ENCODE assay signal across 8 cellular contexts in the genomic region with DNA sequence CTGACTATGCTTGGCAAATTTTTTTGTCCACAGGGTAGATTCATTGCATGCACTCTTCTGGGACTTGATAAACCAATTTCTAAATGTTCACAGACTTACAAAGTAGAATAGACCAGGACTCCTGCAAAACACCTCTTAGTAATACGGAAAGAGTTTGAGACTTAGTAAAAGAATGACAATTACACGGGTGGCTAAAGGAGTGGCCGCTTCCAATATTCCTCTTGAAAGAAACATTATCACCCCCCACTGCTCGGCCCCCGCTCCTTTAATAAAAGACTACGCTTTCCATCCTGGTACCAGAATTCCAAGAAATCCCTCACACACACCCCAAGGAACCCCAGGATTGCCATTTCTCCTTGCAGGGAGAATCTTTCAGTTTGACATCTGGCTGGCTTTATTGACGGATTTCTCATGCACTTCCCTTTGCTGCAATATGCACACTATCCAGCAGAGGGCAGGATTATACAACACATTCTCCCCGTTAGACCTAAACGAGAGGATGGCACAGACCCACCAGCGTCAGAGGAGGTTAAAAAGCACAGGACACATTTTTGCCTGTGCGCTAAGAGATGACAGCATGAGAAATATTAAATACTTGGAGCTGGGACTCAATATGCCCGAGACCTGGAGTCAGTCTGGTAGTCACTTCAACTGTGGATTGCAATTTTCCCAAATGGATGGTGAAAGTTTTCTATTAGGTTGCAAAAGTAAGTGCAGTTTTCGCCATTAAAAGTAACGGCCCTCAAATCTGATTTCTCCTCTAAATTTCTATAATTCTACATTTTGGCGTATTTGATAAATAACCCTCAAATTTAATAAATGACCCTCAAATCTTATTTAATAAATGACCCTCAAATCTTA. TPM values are rescaled to one million over a fixed set of nuclear protein-coding genes. Genes with fewer than 3 reads are reported as not detected.
A peak's percentile ranks its signal among the peaks of the same experiment; 100 is the strongest.
DNase-seq lines count a peak whose midpoint lies in the region.

No MANE protein-coding gene starts in this region.

- H3K9me3 ChIP-seq in skeletal muscle satellite cell (replicated peaks; ENCODE audit: low read length): no peaks in the 10 kb centered on the region

- H3K4me1 ChIP-seq in skeletal muscle satellite cell (ENCODE audit: control insufficient read depth, insufficient read depth, low read length): peaks cover 7% of the 10 kb centered on the region

- in situ Hi-C loops in Caki2 (cut with HindIII; ENCODE audit: low pct_unique_long_range_greater_than_20kb, low sequenced_read_pairs): no loop called here

- H3K9ac ChIP-seq in skeletal muscle satellite cell (ENCODE audit: low read depth, low read length): no peak overlapping the region

- peak overlapping the region; percentile 71 for H3K4me2 ChIP-seq in skeletal muscle satellite cell (ENCODE audit: low read length)

- H3K27me3 ChIP-seq in skeletal muscle satellite cell (ENCODE audit: control insufficient read depth, insufficient read depth, low read length): peaks cover 6% of the 10 kb centered on the region

- no peaks in the 10 kb centered on the region for H3K36me3 ChIP-seq in skeletal muscle satellite cell (ENCODE audit: insufficient read depth, low read length)

- peak overlapping the region; percentile 11 for H3K4me3 ChIP-seq in skeletal muscle satellite cell (ENCODE audit: low read length)

- DNase-seq in Caki2 (ENCODE audit: low read depth) (peak; percentile 48), GOT3 (lab: John Stamatoyannopoulos, UW) (peak; percentile 28), NCI-H146 treated with DMSO at 0.1 percent for 48 hours (lab: John Stamatoyannopoulos, UW; ENCODE audit: unreplicated experiment) (peak; percentile 0), T-helper 9 cell (peak; percentile 46), astrocyte of the hippocampus (ENCODE audit: low read depth, low spot score) (peak; percentile 86), hypothalamus (lab: John Stamatoyannopoulos, UW) (peak in 46 of 51 donors; percentile 1 to 85 (median 34)), amniotic stem cell (lab: John Stamatoyannopoulos, UW) (no peak)

RNA-seq across cellular contexts. Expression of a gene that starts 46.6 kb away (rescaled TPM):
- 7.1 and 25.3 TPM in 2 replicates for total RNA-seq in Caki2 (2014; rRNA removed; shearing (Covaris generic); ENCODE audit: low replicate concordance)
- 4.3 and 6.8 TPM in 2 replicates for total RNA-seq in skeletal muscle satellite cell (2012; rRNA removed)
